ENCODE assay signal across 9 cellular contexts in genomic region chr20:23636908-23637281, GRCh38. TPM values are rescaled to one million over a fixed set of nuclear protein-coding genes. Genes with fewer than 3 reads are reported as not detected.
DNase-seq lines count a peak whose midpoint lies in the region; ATAC-seq and TF ChIP-seq lines count a peak whose summit lies in the region.
"Had no signal": no experiment of that assay in that cellular context is flagged by ENCODE, and none has a peak within 500 bp of the region (broad histone marks: within the 10 kb centered on the region; RNA-seq: fewer than 3 reads in every experiment).

No MANE protein-coding gene starts in this region.

- no peak for TF ChIP-seq CTCF in HEK293 (tag by site-specific recombination; IDR thresholded peaks at IDR 0.05)
- no peak for TF ChIP-seq CTCF in spleen (IDR thresholded peaks at IDR 0.05 in 8 of 11, conservative IDR thresholded peaks at IDR 0.05 in 3 of 11)
- no peak for TF ChIP-seq CTCF in GM20000 (IDR thresholded peaks at IDR 0.05; ENCODE audit: extremely low read depth, missing control alignments)

- WGBS in adipose tissue, 3 donors = 21 to 26% (median 22%) methylated on average over 4 of the region's 4 CpGs
- WGBS in spleen, 5 donors = 26 to 41% (median 37%) methylated on average over 4 of the region's 4 CpGs

- POLR2A ChIA-PET in HEK293 (lab: Yijun Ruan, JAX) = interaction anchor here (0.8 to 1.7 kb wide), 6 partner anchors 13 to 279 kb away, joined by 3 to 9 read pairs (median 4); no protein-coding TSS in a partner anchor

- CTCF ChIA-PET in HEK293 (lab: Yijun Ruan, JAX) = interaction anchor here (0.7 kb wide), 1 partner anchor 391 kb away, joined by 4 read pairs; no protein-coding TSS in a partner anchor

- H3K27me3 ChIP-seq in iPS-20b (ENCODE audit: insufficient read depth, low read length) = peaks cover 12% of the 10 kb centered on the region
- H3K27me3 ChIP-seq in spleen (replicated peaks in 1 of 7) = peaks cover 0 to 25% (median 7%) of the 10 kb centered on the region in 7 donors

- no peak for TF ChIP-seq POLR2A in spleen (IDR thresholded peaks at IDR 0.05)

- peaks cover 2% of the 10 kb centered on the region; the same call in 1 of the 2 replicates for H3K4me1 ChIP-seq in HEK293 (ENCODE audit: control insufficient read depth, insufficient read depth, low read length)
- peaks cover 2% of the 10 kb centered on the region; the same call in 1 of the 2 replicates for H3K4me1 ChIP-seq in iPS-20b (ENCODE audit: insufficient read depth, low read length)
- H3K4me1 ChIP-seq in spleen = peaks cover 9 to 100% (median 31%) of the 10 kb centered on the region in 6 donors

- H3K36me3 ChIP-seq in HEK293 (ENCODE audit: control insufficient read depth in 2 of 2, insufficient read depth in 1 of 2, low read length in 2 of 2) = peaks cover 0 to 37% of the 10 kb centered on the region in 2 experiments; a peak in 1 of 3 replicates
- no peaks in the 10 kb centered on the region for H3K36me3 ChIP-seq in iPS-20b (ENCODE audit: insufficient read depth, low read depth, low read length)
- H3K36me3 ChIP-seq in spleen = peaks cover 0 to 36% (median 12%) of the 10 kb centered on the region in 6 donors

- H3K9ac ChIP-seq in iPS-20b (ENCODE audit: low read depth, low read length) = peak overlapping the region; percentile 10; the same call in 1 of the 2 replicates

- H3K27ac ChIP-seq in HEK293 (ENCODE audit: extremely low read depth, low read depth, low read length) (peak overlapping the region; percentile 91; the same call in 1 of the 2 replicates), adipose tissue (ENCODE audit: low read depth, low read length) (peak overlapping the region; percentile 74), iPS-20b (ENCODE audit: low read length) (no peak overlapping the region), spleen (peak overlapping the region; percentile 74 to 96 (median 88))

- DNase-seq in spleen (no peak), RPMI8226 (no peak), anterior cingulate cortex (lab: John Stamatoyannopoulos, UW) (no peak), GM20000 (ENCODE audit: low spot score) (no peak)

- H3K4me3 ChIP-seq in HEK293 (ENCODE audit: low read depth, low read length) (peak overlapping the region; percentile 76), iPS-20b (ENCODE audit: low read length) (peak overlapping the region; percentile 75), spleen (peak overlapping the region; percentile 59 to 87 (median 73))

- ATAC-seq in GM19328 (IDR thresholded peaks at IDR 0.05; ENCODE audit: unreplicated experiment) = no peak

- intact Hi-C loops in spleen (cut with DNase I; ENCODE audit: low total_unique reads) = no loop called here

- H3K9me3 ChIP-seq in HEK293 (ENCODE audit: control insufficient read depth, insufficient read depth, low read depth, low read length) = no peaks in the 10 kb centered on the region
- H3K9me3 ChIP-seq in iPS-20b (ENCODE audit: insufficient read depth, low read depth, low read length) = no peaks in the 10 kb centered on the region
- H3K9me3 ChIP-seq in spleen = no peaks in the 10 kb centered on the region

TF ChIP-seq in HEK293, 187 proteins besides CTCF, POLR2A, EP300 and RAD21:
- no peak for TF ChIP-seq ZNF112 (tag by site-specific recombination; IDR thresholded peaks at IDR 0.05)
- TF ChIP-seq ZFP41 (tag by site-specific recombination; IDR thresholded peaks at IDR 0.05; ENCODE audit: borderline replicate concordance) = no peak
- no peak for TF ChIP-seq BCL6B (tag by site-specific recombination; IDR thresholded peaks at IDR 0.05)
- TF ChIP-seq ZNF792 (tag by site-specific recombination; IDR thresholded peaks at IDR 0.05) = no peak
- no peak for TF ChIP-seq MYNN (tag by site-specific recombination; IDR thresholded peaks at IDR 0.05; ENCODE audit: borderline replicate concordance)
- TF ChIP-seq ZNF518A (tag by site-specific recombination; conservative IDR thresholded peaks at IDR 0.05; ENCODE audit: low read depth) = no peak
- no peak for TF ChIP-seq ZNF580 (tag by site-specific recombination; IDR thresholded peaks at IDR 0.05)
- TF ChIP-seq ZNF837 (tag by site-specific recombination; IDR thresholded peaks at IDR 0.05) = no peak
- TF ChIP-seq ZNF654 (tag by site-specific recombination; IDR thresholded peaks at IDR 0.05; ENCODE audit: low read depth) = no peak
- TF ChIP-seq GLI4 (tag by site-specific recombination; IDR thresholded peaks at IDR 0.05) = no peak
- no peak for TF ChIP-seq KLF9 (tag by site-specific recombination; IDR thresholded peaks at IDR 0.05; ENCODE audit: low read depth)
- TF ChIP-seq ZNF366 (tag by site-specific recombination; conservative IDR thresholded peaks at IDR 0.05) = no peak

RNA-seq across cellular contexts. Expression of gene CST3, which starts 0.9 kb away (rescaled TPM):
- 1,000 to 10,000 TPM in 1 of 3 donors, 100 to 1,000 TPM in 2; 316 to 1,352 (median 886) TPM for polyA plus RNA-seq in adipose tissue
- total RNA-seq in spleen = 1,000 to 10,000 TPM in 3 of 7 donors, 100 to 1,000 TPM in 4; 501 to 1,082 (median 830) TPM
- 100 to 1,000 TPM; 199 to 272 (median 267) TPM for polyA plus RNA-seq in spleen

RNA-seq across cellular contexts. Expression of gene CST9, which starts 31.2 kb away (rescaled TPM):
- not detected for polyA plus RNA-seq in adipose tissue
- total RNA-seq in spleen = not detected
- polyA plus RNA-seq in spleen = not detected
- total RNA-seq: NCI-H460 had no signal

RNA-seq across cellular contexts. Expression of gene CST4, which starts 51.9 kb away (rescaled TPM):
- not detected for polyA plus RNA-seq in adipose tissue
- total RNA-seq in spleen = not detected
- not detected for polyA plus RNA-seq in spleen
